ENCODE assay signal across 1 cellular context in the genomic region with DNA sequence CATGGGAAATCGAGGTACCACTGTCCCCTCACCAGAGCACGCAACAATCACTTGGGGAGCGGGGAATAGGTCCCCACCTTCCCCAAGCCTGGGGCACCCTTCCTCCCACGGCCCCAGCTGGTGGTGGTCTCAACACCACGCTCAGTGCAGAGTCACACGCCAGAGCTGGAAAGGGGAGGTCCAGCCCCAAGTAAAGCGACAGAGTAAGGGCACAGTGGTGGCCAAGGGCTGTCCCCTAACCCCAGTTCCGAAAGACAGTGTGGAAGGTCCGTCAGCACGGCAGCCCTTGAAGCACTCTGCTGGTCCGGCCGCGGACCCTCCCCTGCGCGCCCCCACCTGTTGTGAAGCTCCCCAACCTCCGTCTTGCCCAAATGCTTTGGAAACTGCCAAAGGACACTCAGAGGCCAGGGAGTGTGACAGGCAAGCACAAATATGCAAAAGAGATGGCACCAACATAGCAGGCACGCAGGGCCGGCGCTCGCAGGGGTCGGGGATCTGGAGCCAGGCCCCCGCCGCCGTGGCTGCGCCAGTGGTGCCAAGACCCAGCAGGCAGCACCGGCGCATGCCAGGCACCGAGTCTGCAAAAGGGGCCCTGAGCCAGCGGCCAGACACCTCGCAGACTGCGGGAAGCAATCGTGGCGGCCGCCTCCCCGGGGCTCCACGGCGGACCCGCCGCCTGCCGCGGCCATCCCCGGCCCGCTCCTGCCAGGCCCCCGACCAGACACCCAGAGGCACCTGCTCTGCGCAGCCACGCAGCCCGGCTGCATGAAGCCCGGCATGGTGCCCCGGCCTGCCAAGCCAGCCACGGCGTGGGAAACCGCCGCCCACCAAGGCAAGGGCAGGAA.
TF ChIP-seq lines count a peak whose summit lies in the region.

No MANE protein-coding gene starts in this region.

TF ChIP-seq in GM23338, 12 proteins besides CTCF, POLR2A, EP300 and RAD21 (continued from another document):
- TF ChIP-seq STAT1 (IDR thresholded peaks at IDR 0.05; ENCODE audit: unreplicated experiment), result no peak
- no peak for TF ChIP-seq REST (IDR thresholded peaks at IDR 0.05; ENCODE audit: unreplicated experiment)
- no peak for TF ChIP-seq CREB1 (CRISPR knock-in tag; IDR thresholded peaks at IDR 0.05; ENCODE audit: low read depth)
- TF ChIP-seq, protein P1, sequence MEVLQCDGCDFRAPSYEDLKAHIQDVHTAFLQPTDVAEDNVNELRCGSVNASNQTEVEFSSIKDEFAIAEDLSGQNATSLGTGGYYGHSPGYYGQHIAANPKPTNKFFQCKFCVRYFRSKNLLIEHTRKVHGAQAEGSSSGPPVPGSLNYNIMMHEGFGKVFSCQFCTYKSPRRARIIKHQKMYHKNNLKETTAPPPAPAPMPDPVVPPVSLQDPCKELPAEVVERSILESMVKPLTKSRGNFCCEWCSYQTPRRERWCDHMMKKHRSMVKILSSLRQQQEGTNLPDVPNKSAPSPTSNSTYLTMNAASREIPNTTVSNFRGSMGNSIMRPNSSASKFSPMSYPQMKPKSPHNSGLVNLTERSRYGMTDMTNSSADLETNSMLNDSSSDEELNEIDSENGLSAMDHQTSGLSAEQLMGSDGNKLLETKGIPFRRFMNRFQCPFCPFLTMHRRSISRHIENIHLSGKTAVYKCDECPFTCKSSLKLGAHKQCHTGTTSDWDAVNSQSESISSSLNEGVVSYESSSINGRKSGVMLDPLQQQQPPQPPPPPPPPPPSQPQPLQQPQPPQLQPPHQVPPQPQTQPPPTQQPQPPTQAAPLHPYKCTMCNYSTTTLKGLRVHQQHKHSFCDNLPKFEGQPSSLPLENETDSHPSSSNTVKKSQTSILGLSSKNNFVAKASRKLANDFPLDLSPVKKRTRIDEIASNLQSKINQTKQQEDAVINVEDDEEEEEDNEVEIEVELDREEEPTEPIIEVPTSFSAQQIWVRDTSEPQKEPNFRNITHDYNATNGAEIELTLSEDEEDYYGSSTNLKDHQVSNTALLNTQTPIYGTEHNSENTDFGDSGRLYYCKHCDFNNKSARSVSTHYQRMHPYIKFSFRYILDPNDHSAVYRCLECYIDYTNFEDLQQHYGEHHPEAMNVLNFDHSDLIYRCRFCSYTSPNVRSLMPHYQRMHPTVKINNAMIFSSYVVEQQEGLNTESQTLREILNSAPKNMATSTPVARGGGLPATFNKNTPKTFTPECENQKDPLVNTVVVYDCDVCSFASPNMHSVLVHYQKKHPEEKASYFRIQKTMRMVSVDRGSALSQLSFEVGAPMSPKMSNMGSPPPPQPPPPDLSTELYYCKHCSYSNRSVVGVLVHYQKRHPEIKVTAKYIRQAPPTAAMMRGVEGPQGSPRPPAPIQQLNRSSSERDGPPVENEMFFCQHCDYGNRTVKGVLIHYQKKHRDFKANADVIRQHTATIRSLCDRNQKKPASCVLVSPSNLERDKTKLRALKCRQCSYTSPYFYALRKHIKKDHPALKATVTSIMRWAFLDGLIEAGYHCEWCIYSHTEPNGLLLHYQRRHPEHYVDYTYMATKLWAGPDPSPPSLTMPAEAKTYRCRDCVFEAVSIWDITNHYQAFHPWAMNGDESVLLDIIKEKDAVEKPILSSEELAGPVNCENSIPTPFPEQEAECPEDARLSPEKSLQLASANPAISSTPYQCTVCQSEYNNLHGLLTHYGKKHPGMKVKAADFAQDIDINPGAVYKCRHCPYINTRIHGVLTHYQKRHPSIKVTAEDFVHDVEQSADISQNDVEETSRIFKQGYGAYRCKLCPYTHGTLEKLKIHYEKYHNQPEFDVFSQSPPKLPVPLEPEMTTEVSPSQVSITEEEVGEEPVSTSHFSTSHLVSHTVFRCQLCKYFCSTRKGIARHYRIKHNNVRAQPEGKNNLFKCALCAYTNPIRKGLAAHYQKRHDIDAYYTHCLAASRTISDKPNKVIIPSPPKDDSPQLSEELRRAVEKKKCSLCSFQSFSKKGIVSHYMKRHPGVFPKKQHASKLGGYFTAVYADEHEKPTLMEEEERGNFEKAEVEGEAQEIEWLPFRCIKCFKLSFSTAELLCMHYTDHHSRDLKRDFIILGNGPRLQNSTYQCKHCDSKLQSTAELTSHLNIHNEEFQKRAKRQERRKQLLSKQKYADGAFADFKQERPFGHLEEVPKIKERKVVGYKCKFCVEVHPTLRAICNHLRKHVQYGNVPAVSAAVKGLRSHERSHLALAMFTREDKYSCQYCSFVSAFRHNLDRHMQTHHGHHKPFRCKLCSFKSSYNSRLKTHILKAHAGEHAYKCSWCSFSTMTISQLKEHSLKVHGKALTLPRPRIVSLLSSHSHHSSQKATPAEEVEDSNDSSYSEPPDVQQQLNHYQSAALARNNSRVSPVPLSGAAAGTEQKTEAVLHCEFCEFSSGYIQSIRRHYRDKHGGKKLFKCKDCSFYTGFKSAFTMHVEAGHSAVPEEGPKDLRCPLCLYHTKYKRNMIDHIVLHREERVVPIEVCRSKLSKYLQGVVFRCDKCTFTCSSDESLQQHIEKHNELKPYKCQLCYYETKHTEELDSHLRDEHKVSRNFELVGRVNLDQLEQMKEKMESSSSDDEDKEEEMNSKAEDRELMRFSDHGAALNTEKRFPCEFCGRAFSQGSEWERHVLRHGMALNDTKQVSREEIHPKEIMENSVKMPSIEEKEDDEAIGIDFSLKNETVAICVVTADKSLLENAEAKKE (CRISPR knock-in tag; IDR thresholded peaks at IDR 0.05), result no peak
- TF ChIP-seq JUNB (IDR thresholded peaks at IDR 0.05; ENCODE audit: unreplicated experiment), result no peak
